ENCODE assay signal across 19 cellular contexts in the genomic region with DNA sequence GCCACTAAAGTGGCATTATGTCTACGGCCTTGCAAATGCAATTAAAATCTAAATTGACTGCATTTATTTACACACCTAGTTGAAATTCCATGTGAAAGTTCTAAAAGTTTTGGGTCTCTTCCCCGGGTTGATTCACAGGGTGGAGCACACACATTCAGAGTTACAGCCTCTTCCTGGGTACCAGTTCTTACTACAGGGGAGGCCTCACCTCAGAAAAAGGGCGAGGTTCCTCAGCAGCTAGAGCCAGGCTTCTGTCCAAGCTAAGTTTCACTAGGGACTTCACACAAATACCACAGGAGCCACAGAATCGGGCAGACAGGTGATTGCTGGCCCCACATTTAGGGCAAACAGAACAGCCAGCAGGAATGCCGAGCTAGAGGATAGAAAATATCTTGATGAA. TPM values are rescaled to one million over a fixed set of nuclear protein-coding genes. Genes with fewer than 3 reads are reported as not detected.
A peak's percentile ranks its signal among the peaks of the same experiment; 100 is the strongest.
DNase-seq lines count a peak whose midpoint lies in the region; FAIRE-seq and TF ChIP-seq lines count a peak whose summit lies in the region.
"Had no signal": no experiment of that assay in that cellular context is flagged by ENCODE, and none has a peak within 500 bp of the region (broad histone marks: within the 10 kb centered on the region; RNA-seq: fewer than 3 reads in every experiment).

No MANE protein-coding gene starts in this region.

- H3K9ac ChIP-seq in mammary epithelial cell (ENCODE audit: insufficient read depth, low read length) (no peak overlapping the region), SU-DHL-6 (ENCODE audit: low read length) (no peak overlapping the region), mesenchymal stem cell (ENCODE audit: low read length) (peak overlapping the region; percentile 11), kidney (ENCODE audit: low read length in 2 of 2) (no peak overlapping the region)
- H3K9ac ChIP-seq: GM23248 had no signal

- no peak overlapping the region for H3K27ac Mint-ChIP-seq in activated T-cell treated with anti-CD3 and anti-CD28 coated beads, Interleukin-2, amount 50 U/mL, for 24 hours

- no peak for TF ChIP-seq CTCF in mammary epithelial cell (conservative IDR thresholded peaks at IDR 0.05 in 1 of 2, IDR thresholded peaks at IDR 0.05 in 1 of 2; ENCODE audit: extremely low read depth in 1 of 2, insufficient read depth in 1 of 2, low read depth in 1 of 2, low read length in 2 of 2)
- no peak for TF ChIP-seq CTCF in breast epithelium (IDR thresholded peaks at IDR 0.05)
- no peak for TF ChIP-seq CTCF in SU-DHL-6 (IDR thresholded peaks at IDR 0.05; ENCODE audit: insufficient read depth, low read length, poor library complexity, severe bottlenecking)
- TF ChIP-seq CTCF in kidney (IDR thresholded peaks at IDR 0.05; ENCODE audit: borderline replicate concordance, extremely low read depth, insufficient read depth) = no peak

- no peak overlapping the region for H3K14ac ChIP-seq in mesenchymal stem cell (ENCODE audit: low read length in 2 of 2)

- H3K36me3 ChIP-seq in mammary epithelial cell (ENCODE audit: insufficient read depth, low read length) = no peaks in the 10 kb centered on the region
- no peaks in the 10 kb centered on the region for H3K36me3 ChIP-seq in breast epithelium
- no peaks in the 10 kb centered on the region for H3K36me3 ChIP-seq in SU-DHL-6 (ENCODE audit: low read length)
- H3K36me3 ChIP-seq in mesenchymal stem cell (ENCODE audit: control insufficient read depth in 1 of 2, insufficient read depth in 2 of 2, low read depth in 1 of 2, low read length in 2 of 2) = no peaks in the 10 kb centered on the region
- H3K36me3 ChIP-seq in kidney (ENCODE audit: control insufficient read depth in 1 of 2, insufficient read depth in 2 of 2, low read length in 2 of 2) = no peaks in the 10 kb centered on the region
- H3K36me3 ChIP-seq: BE2C, Peyer's patch, SJSA1 had no signal

- no peaks in the 10 kb centered on the region for H3K27me3 Mint-ChIP-seq in activated T-cell treated with anti-CD3 and anti-CD28 coated beads, Interleukin-2, amount 50 U/mL, for 24 hours
- H3K27me3 Mint-ChIP-seq: CD4-positive, CD25-positive, alpha-beta regulatory T cell had no signal

- intact Hi-C loops in mammary epithelial cell (cut with micrococcal nuclease) (loop anchor here (1.0 to 10.0 kb wide), 4 partner anchors 218 to 1248 kb away; no protein-coding TSS in a partner anchor), breast epithelium (cut with DNase I; ENCODE audit: low total_unique reads) (no loop called here), kidney (cut with DNase I) (no loop called here)

- H3K27me3 ChIP-seq in mammary epithelial cell (ENCODE audit: insufficient read depth, low read length) = no peaks in the 10 kb centered on the region
- no peaks in the 10 kb centered on the region for H3K27me3 ChIP-seq in breast epithelium
- H3K27me3 ChIP-seq in SU-DHL-6 (ENCODE audit: low read length) = no peaks in the 10 kb centered on the region
- H3K27me3 ChIP-seq in mesenchymal stem cell (ENCODE audit: control insufficient read depth in 1 of 2, insufficient read depth in 1 of 2, low read length in 2 of 2) = no peaks in the 10 kb centered on the region
- H3K27me3 ChIP-seq: BE2C, Peyer's patch, SJSA1 had no signal

- in situ Hi-C loops in mammary epithelial cell (cut with MboI; ENCODE audit: low sequenced_read_pairs in 2 of 2) = loop anchor here in 1 of 2 donors (25.0 kb wide), 1 partner anchor 1248 kb away; no protein-coding TSS in a partner anchor

- H3K36me3 Mint-ChIP-seq in activated T-cell treated with anti-CD3 and anti-CD28 coated beads, Interleukin-2, amount 50 U/mL, for 24 hours (ENCODE audit: low read depth) = no peaks in the 10 kb centered on the region
- H3K36me3 Mint-ChIP-seq: CD4-positive, CD25-positive, alpha-beta regulatory T cell had no signal

- CTCF ChIA-PET in mammary epithelial cell (lab: Charles Lee; ENCODE audit: low non-redundant PET) = no interaction called here

- no peak overlapping the region for H2BK5ac ChIP-seq in mesenchymal stem cell (ENCODE audit: low read depth, low read length, poor library complexity, severe bottlenecking)

- no peaks in the 10 kb centered on the region for H3K79me1 ChIP-seq in mesenchymal stem cell (replicated peaks; ENCODE audit: low read length, poor library complexity, severe bottlenecking)

- peak overlapping the region; percentile 59 for H2AK5ac ChIP-seq in mesenchymal stem cell (ENCODE audit: low read length, severe bottlenecking)

- DNase-seq in mammary epithelial cell (peak; percentile 14), breast epithelium (ENCODE audit: low spot score in 2 of 2) (no peak), mesenchymal stem cell (no peak), kidney (no peak), NCI-H1930 (lab: John Stamatoyannopoulos, UW) (no peak)
- DNase-seq in activated T-cell treated with anti-CD3 and anti-CD28 coated beads, Interleukin-2, amount 50 U/mL, for 24 hours = no peak
- no peak for DNase-seq in activated effector memory CD4-positive, alpha-beta T cell treated with Interleukin-2 at 50 U/mL for 16 hours
- DNase-seq: BE2C; CD4-positive, CD25-positive, alpha-beta regulatory T cell; COR-L47; GM23248; NCI-H1105 treated with DMSO at 0.1 percent for 48 hours; NCI-H1694; NCI-H510A treated with DMSO at 0.1 percent for 48 hours; NCI-H774; Peyer's patch had no signal

- H3K9me3 ChIP-seq in mammary epithelial cell (replicated peaks; ENCODE audit: insufficient read depth, low read length) = no peaks in the 10 kb centered on the region
- no peaks in the 10 kb centered on the region for H3K9me3 ChIP-seq in breast epithelium
- no peaks in the 10 kb centered on the region for H3K9me3 ChIP-seq in SU-DHL-6 (ENCODE audit: insufficient read depth, low read length)
- H3K9me3 ChIP-seq in mesenchymal stem cell (ENCODE audit: control insufficient read depth, low read length) = no peaks in the 10 kb centered on the region
- no peaks in the 10 kb centered on the region for H3K9me3 ChIP-seq in kidney (ENCODE audit: control insufficient read depth in 1 of 2, low read length in 2 of 2)
- H3K9me3 ChIP-seq: BE2C, Peyer's patch, SJSA1 had no signal

- no peaks in the 10 kb centered on the region for H3K9me3 Mint-ChIP-seq in activated T-cell treated with anti-CD3 and anti-CD28 coated beads, Interleukin-2, amount 50 U/mL, for 24 hours
- H3K9me3 Mint-ChIP-seq: CD4-positive, CD25-positive, alpha-beta regulatory T cell had no signal

- no peak overlapping the region for H3K23ac ChIP-seq in mesenchymal stem cell (ENCODE audit: low read length in 2 of 2)

- TF ChIP-seq POLR2A in breast epithelium (IDR thresholded peaks at IDR 0.05) = no peak

- no peaks in the 10 kb centered on the region for H3F3A ChIP-seq in SU-DHL-6 (ENCODE audit: insufficient read depth)

- H3K4me1 ChIP-seq in mammary epithelial cell (ENCODE audit: insufficient read depth, low read length) (peaks cover 19% of the 10 kb centered on the region), breast epithelium (no peaks in the 10 kb centered on the region), mesenchymal stem cell (ENCODE audit: control insufficient read depth, insufficient read depth, low read depth, low read length) (no peaks in the 10 kb centered on the region), kidney (ENCODE audit: control insufficient read depth in 1 of 2, insufficient read depth in 1 of 2, low read depth in 1 of 2, low read length in 2 of 2) (no peaks in the 10 kb centered on the region)
- H3K4me1 ChIP-seq: BE2C, Peyer's patch, SJSA1 had no signal

- H4K91ac ChIP-seq in mesenchymal stem cell (ENCODE audit: low read length) = no peak overlapping the region

- H3K18ac ChIP-seq in mesenchymal stem cell (ENCODE audit: low read depth in 1 of 2, low read length in 2 of 2) = no peak overlapping the region

- H2BK15ac ChIP-seq in mesenchymal stem cell (ENCODE audit: low read depth, poor library complexity, severe bottlenecking) = no peak overlapping the region

- no peaks in the 10 kb centered on the region for H3K79me2 ChIP-seq in mammary epithelial cell (ENCODE audit: insufficient read depth, low read length)
- no peaks in the 10 kb centered on the region for H3K79me2 ChIP-seq in SU-DHL-6 (ENCODE audit: insufficient read depth, low read length)

- dilution Hi-C loops in mammary epithelial cell (cut with HindIII; ENCODE audit: low sequenced_read_pairs) = no loop called here

- peaks cover 4% of the 10 kb centered on the region for H3K4me1 Mint-ChIP-seq in activated T-cell treated with anti-CD3 and anti-CD28 coated beads, Interleukin-2, amount 50 U/mL, for 24 hours (ENCODE audit: low read depth)

- no peak overlapping the region for H2BK12ac ChIP-seq in mesenchymal stem cell (ENCODE audit: low read length in 2 of 2)

- no peak overlapping the region for H3K27ac ChIP-seq in mammary epithelial cell (ENCODE audit: insufficient read depth, low read depth, low read length)
- peak overlapping the region in 1 of 2 donors; percentile 26 for H3K27ac ChIP-seq in breast epithelium
- no peak overlapping the region for H3K27ac ChIP-seq in SU-DHL-6 (ENCODE audit: low read depth, low read length)
- no peak overlapping the region for H3K27ac ChIP-seq in mesenchymal stem cell (ENCODE audit: low read length, poor library complexity, severe bottlenecking)
- H3K27ac ChIP-seq in kidney (ENCODE audit: low read depth in 2 of 2, low read length in 2 of 2) = no peak overlapping the region
- H3K27ac ChIP-seq: GM23248, Peyer's patch, SJSA1 had no signal

- H4K20me1 ChIP-seq in mammary epithelial cell (ENCODE audit: insufficient read depth, low read length) (no peaks in the 10 kb centered on the region), SU-DHL-6 (ENCODE audit: low read depth, low read length) (no peaks in the 10 kb centered on the region)

- no TSS peak for BruUV-seq in mammary epithelial cell (replicated peaks; lab: Mats Ljungman, UMichigan)

- no peak overlapping the region for H2BK120ac ChIP-seq in mesenchymal stem cell (ENCODE audit: low read depth, low read length)

- H3K4ac ChIP-seq in mesenchymal stem cell (ENCODE audit: low read depth in 1 of 2, low read length in 2 of 2) = no peak overlapping the region

- H3K4me2 ChIP-seq in mammary epithelial cell (ENCODE audit: insufficient read depth, low read depth, low read length) (no peak overlapping the region), SU-DHL-6 (ENCODE audit: low read depth, low read length, poor library complexity, severe bottlenecking) (no peak overlapping the region), mesenchymal stem cell (ENCODE audit: low read length, poor library complexity, severe bottlenecking) (no peak overlapping the region)

- H3K4me3 Mint-ChIP-seq in activated T-cell treated with anti-CD3 and anti-CD28 coated beads, Interleukin-2, amount 50 U/mL, for 24 hours = no peak overlapping the region
- H3K4me3 Mint-ChIP-seq: CD4-positive, CD25-positive, alpha-beta regulatory T cell had no signal

- FAIRE-seq in kidney (lab: Jason Lieb, UNC) = no peak
- FAIRE-seq: G401.6 had no signal

- H2AFZ ChIP-seq in mammary epithelial cell (ENCODE audit: low read depth, low read length) = peak overlapping the region; percentile 2
- peak overlapping the region; percentile 76 for H2AFZ ChIP-seq in SU-DHL-6 (ENCODE audit: low read depth, low read length, severe bottlenecking)
- no peak overlapping the region for H2AFZ ChIP-seq in mesenchymal stem cell (ENCODE audit: low read depth, low read length)

- 60% methylated on average over 4 of the region's 5 CpGs for WGBS in mammary epithelial cell (ENCODE audit: low coverage, missing lambda C conversion rate)
- WGBS in mesenchymal stem cell = 87% methylated on average over 3 of the region's 5 CpGs

- no peak overlapping the region for H4K8ac ChIP-seq in mesenchymal stem cell (ENCODE audit: low read length)

- H3K4me3 ChIP-seq in mammary epithelial cell (replicated peaks in 1 of 3; ENCODE audit: insufficient read depth in 1 of 3, low read depth in 2 of 3, low read length in 3 of 3) = no peak overlapping the region
- H3K4me3 ChIP-seq in breast epithelium = no peak overlapping the region
- no peak overlapping the region for H3K4me3 ChIP-seq in SU-DHL-6 (ENCODE audit: insufficient read depth, low read length, poor library complexity, severe bottlenecking)
- no peak overlapping the region for H3K4me3 ChIP-seq in mesenchymal stem cell (ENCODE audit: insufficient read depth in 1 of 2, low read depth in 1 of 2, low read length in 2 of 2)
- no peak overlapping the region for H3K4me3 ChIP-seq in kidney (ENCODE audit: low read length in 2 of 2)
- H3K4me3 ChIP-seq: GM23248, Peyer's patch, SJSA1 had no signal

- H3K9me2 ChIP-seq in SU-DHL-6 (replicated peaks; ENCODE audit: insufficient read depth, low read length) = no peaks in the 10 kb centered on the region

RNA-seq across cellular contexts. Expression of gene DZANK1, which starts 52.7 kb away (rescaled TPM):
- total RNA-seq in mammary epithelial cell (1 to 10 TPM; 2.7 to 2.8 TPM), breast epithelium (10 to 100 TPM in 1 of 3 donors, 1 to 10 TPM in 2; 2.6 to 14.8 (median 6.9) TPM), kidney (6.2 TPM)
- polyA plus RNA-seq in mammary epithelial cell (2.0 TPM), kidney (ENCODE audit: insufficient read depth, low read depth, low replicate concordance) (3.9 TPM)
- polyA minus RNA-seq in mammary epithelial cell = 3.6 TPM
- polyA plus RNA-seq in mesenchymal stem cell (2013, experiment 1 of 2) = 0.98 TPM
- 0.95 TPM for polyA plus RNA-seq in mesenchymal stem cell (2013, experiment 2 of 2)

RNA-seq across cellular contexts. Expression of gene POLR3F, which starts 53.0 kb away (rescaled TPM):
- 10 to 100 TPM; 10.7 to 15.0 TPM for total RNA-seq in mammary epithelial cell
- polyA plus RNA-seq in mammary epithelial cell = 6.4 TPM
- polyA minus RNA-seq in mammary epithelial cell = 9.0 TPM
- 10 to 100 TPM in 2 of 3 donors, 1 to 10 TPM in 1; 6.9 to 17.6 (median 10.1) TPM for total RNA-seq in breast epithelium
- polyA plus RNA-seq in mesenchymal stem cell (2013, experiment 1 of 2) = 6.6 TPM
- 6.9 TPM for polyA plus RNA-seq in mesenchymal stem cell (2013, experiment 2 of 2)
- total RNA-seq in kidney = 8.9 TPM
- 10.6 TPM for polyA plus RNA-seq in kidney (ENCODE audit: insufficient read depth, low read depth, low replicate concordance)
